Comparison of ENCODE assay signal across 8 cellular contexts in the genomic region with DNA sequence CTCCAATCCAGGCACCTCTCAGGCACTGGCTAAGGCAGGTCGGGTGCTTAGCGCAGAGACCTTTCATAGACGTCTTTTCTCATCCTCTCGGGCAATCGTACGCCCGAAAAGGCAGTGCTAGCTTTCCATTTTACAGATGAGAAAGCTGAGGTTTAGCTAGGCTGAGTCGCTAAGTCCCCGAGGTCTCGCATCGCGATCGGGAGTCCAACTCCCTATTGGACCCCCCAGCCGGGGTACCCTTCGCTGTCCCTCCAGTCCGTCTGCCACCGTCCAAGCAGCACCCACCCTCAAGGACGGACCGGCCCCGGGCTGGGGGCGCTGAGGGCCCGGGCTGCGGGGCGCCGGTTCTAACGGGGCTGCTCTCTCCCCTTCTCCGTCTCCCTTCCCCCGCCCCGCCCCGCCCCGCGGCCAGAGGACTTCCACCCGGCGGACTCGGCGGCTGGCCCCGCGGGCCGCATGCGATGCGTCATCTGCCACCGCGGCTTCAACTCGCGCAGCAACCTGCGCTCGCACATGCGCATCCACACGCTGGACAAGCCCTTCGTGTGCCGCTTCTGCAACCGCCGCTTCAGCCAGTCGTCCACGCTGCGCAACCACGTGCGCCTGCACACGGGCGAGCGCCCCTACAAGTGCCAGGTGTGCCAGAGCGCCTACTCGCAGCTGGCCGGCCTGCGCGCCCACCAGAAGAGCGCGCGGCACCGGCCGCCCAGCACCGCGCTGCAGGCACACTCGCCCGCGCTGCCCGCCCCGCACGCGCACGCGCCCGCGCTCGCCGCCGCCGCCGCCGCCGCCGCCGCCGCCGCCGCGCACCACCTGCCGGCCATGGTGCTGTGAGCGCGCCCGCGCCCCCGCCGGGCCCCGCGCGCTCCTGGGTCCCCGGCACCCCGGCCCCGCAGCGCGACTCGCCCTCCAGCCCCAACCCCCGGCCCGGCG. TPM values are rescaled to one million over a fixed set of nuclear protein-coding genes. Genes with fewer than 3 reads are reported as not detected.
A peak's percentile ranks its signal among the peaks of the same experiment; 100 is the strongest.
DNase-seq lines count a peak whose midpoint lies in the region; ATAC-seq and TF ChIP-seq lines count a peak whose summit lies in the region.

No MANE protein-coding gene starts in this region.

- no peaks in the 10 kb centered on the region for H3K9me3 ChIP-seq in muscle layer of colon (ENCODE audit: low read length)

- H3K4me3 ChIP-seq in muscle layer of colon (ENCODE audit: low read depth in 1 of 2, low read length in 2 of 2): peak overlapping the region; percentile 50 to 58

- no peak for TF ChIP-seq POLR2A in erythroblast (IDR thresholded peaks at IDR 0.05; ENCODE audit: low read length)

- peaks cover 0 to 5% of the 10 kb centered on the region in 2 donors for H3K27me3 ChIP-seq in muscle layer of colon (ENCODE audit: control insufficient read depth in 1 of 2, insufficient read depth in 2 of 2, low read length in 2 of 2)

- no peak overlapping the region for H3K27ac ChIP-seq in muscle layer of colon (ENCODE audit: low read depth, low read length)

- H3K9me3 Mint-ChIP-seq in stimulated activated naive B cell treated with anti-CD40 and anti-IgM and Interleukin-4, amounts not matched to agents 10 μg/mL and 1 μg/mL and 100 μg/mL, for 72 hours: no peaks in the 10 kb centered on the region

- H3K4me1 Mint-ChIP-seq in stimulated activated naive B cell treated with anti-CD40 and anti-IgM and Interleukin-4, amounts not matched to agents 10 μg/mL and 1 μg/mL and 100 μg/mL, for 72 hours: peaks cover 2 to 9% of the 10 kb centered on the region in 2 donors

- no peaks in the 10 kb centered on the region for H3K36me3 ChIP-seq in muscle layer of colon (ENCODE audit: insufficient read depth, low read length)

- no peak overlapping the region for H3K27ac Mint-ChIP-seq in stimulated activated naive B cell treated with anti-CD40 and anti-IgM and Interleukin-4, amounts not matched to agents 10 μg/mL and 1 μg/mL and 100 μg/mL, for 72 hours

- peaks cover 14 to 32% of the 10 kb centered on the region in 2 donors for H3K27me3 Mint-ChIP-seq in stimulated activated naive B cell treated with anti-CD40 and anti-IgM and Interleukin-4, amounts not matched to agents 10 μg/mL and 1 μg/mL and 100 μg/mL, for 72 hours

- peak; percentile 64 for ATAC-seq in HG02885 (IDR thresholded peaks at IDR 0.05; ENCODE audit: poor library complexity, unreplicated experiment)
- ATAC-seq in stimulated activated naive B cell treated with anti-CD40 and anti-IgM and Interleukin-4, amounts not matched to agents 10 μg/mL and 1 μg/mL and 100 μg/mL, for 72 hours (replicated peaks): peak; percentile 72 to 75

- DNase-seq in Caki2 (ENCODE audit: low read depth) (peak; percentile 84), NOMO-1 treated with dmso at 0.1 percent for 144 hours (lab: John Stamatoyannopoulos, UW; ENCODE audit: unreplicated experiment) (peak; percentile 72), activated T-cell treated with anti-CD3 and anti-CD28 coated beads for 24 hours (ENCODE audit: low read depth) (peak; percentile 60), erythroblast (lab: John Stamatoyannopoulos, UW) (peak; percentile 83 to 86), globus pallidus (ENCODE audit: low spot score) (no peak)
- peak; percentile 67 for DNase-seq in stimulated activated naive B cell treated with anti-CD40 and anti-IgM and Interleukin-4, amounts not matched to agents 10 μg/mL and 1 μg/mL and 100 μg/mL, for 72 hours

- H3K9ac ChIP-seq in muscle layer of colon (ENCODE audit: low read length): no peak overlapping the region

- no peaks in the 10 kb centered on the region for H3K36me3 Mint-ChIP-seq in stimulated activated naive B cell treated with anti-CD40 and anti-IgM and Interleukin-4, amounts not matched to agents 10 μg/mL and 1 μg/mL and 100 μg/mL, for 72 hours

- H3K4me1 ChIP-seq in muscle layer of colon (ENCODE audit: insufficient read depth, low read length): peaks cover 9% of the 10 kb centered on the region

- H3K4me3 Mint-ChIP-seq in stimulated activated naive B cell treated with anti-CD40 and anti-IgM and Interleukin-4, amounts not matched to agents 10 μg/mL and 1 μg/mL and 100 μg/mL, for 72 hours: peak overlapping the region; percentile 79 to 93

- in situ Hi-C loops in Caki2 (cut with HindIII; ENCODE audit: low pct_unique_long_range_greater_than_20kb, low sequenced_read_pairs): no loop called here

RNA-seq across cellular contexts. Expression of a gene that starts 12.5 kb away (rescaled TPM):
- total RNA-seq in Caki2 (2014; rRNA removed; shearing (Covaris generic); ENCODE audit: low replicate concordance): 22.8 and 41.5 TPM in 2 replicates

RNA-seq across cellular contexts. Expression of a gene that starts 16.7 kb away (rescaled TPM):
- total RNA-seq in Caki2 (2014; rRNA removed; shearing (Covaris generic); ENCODE audit: low replicate concordance): not detected in 2 replicates
